In the genomic region with DNA sequence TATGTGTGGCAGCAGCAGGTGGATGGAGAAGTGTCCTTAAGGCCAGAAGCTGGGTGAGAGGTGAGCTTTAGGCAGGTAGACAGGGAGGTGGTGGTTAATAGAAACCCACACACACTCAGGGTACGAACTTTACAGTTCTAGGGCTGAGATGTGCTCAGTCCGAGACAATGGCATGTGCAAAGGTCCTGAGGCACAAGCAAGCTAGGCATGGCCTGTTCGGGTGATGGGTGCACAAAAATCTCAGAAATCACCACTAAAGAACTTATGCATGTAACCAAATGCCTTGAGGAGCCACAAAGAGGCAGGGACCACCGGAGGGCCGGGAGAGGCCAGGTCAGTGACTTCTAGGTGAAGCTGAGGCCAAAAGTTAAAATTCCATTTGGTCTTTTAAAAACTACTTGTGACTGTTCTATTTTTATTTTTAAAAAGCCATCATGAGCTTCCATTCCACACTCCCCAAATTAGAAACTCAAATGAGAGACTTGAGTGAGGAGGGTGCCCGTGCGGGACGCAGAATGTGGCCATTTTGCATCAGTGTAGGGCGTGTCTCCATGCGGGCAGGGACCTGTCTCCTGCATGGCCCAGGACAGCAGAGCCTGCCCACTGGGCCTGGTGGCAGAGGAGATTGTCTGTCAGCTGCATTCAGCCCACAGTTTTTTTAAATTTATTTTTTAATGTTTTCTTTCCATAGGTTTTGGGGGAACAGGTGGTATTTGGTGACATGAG, we compare ENCODE assay signal across 24 cellular contexts. TPM values are rescaled to one million over a fixed set of nuclear protein-coding genes. Genes with fewer than 3 reads are reported as not detected.
"Had no signal": no experiment of that assay in that cellular context is flagged by ENCODE, and none has a peak within 500 bp of the region (broad histone marks: within the 10 kb centered on the region; RNA-seq: fewer than 3 reads in every experiment).

No MANE protein-coding gene starts in this region.

- H2AFZ ChIP-seq: neural progenitor cell, parathyroid adenoma had no signal

- H3K79me2 ChIP-seq: parathyroid adenoma had no signal

- H3K27me3 ChIP-seq: uterus had no signal

- FAIRE-seq: endometrium, frontal cortex, keratinocyte had no signal

- H3K4me3 ChIP-seq: left ventricle myocardium inferior, lower lobe of right lung, neural progenitor cell, psoas muscle, sigmoid colon, skin epidermis, suprapubic skin, thyroid gland, uterus had no signal

- H3K27ac ChIP-seq: left ventricle myocardium inferior, lower lobe of right lung, neural progenitor cell, parathyroid adenoma, psoas muscle, sigmoid colon, skin epidermis, suprapubic skin, thyroid gland, uterus had no signal

- H3K4me2 ChIP-seq: neural progenitor cell had no signal

- H3K9me3 ChIP-seq: left ventricle myocardium inferior, lower lobe of right lung, psoas muscle, sigmoid colon, suprapubic skin, thyroid gland, uterus had no signal

- DNase-seq: effector memory CD4-positive, alpha-beta T cell; immature natural killer cell; left cardiac atrium; left ventricle myocardium inferior; lower lobe of right lung; midbrain; occipital lobe; retina; sigmoid colon; stimulated activated CD4-positive, alpha-beta T cell treated with anti-CD3 and anti-CD28 coated beads, Interleukin-12 subunit alpha, Interleukin-12 subunit beta, amount 100 ng/mL, for 4 hours; stimulated activated naive CD4-positive, alpha-beta T cell treated with Interleukin-2 at 50 U/mL for 16 hours; thyroid gland; uterus had no signal

- H3K4me1 ChIP-seq: parathyroid adenoma had no signal

- H3K9ac ChIP-seq: neural progenitor cell, parathyroid adenoma had no signal

- H3K36me3 ChIP-seq: left ventricle myocardium inferior, lower lobe of right lung, neural progenitor cell, sigmoid colon, suprapubic skin, thyroid gland, uterus had no signal

- ATAC-seq: esophagus mucosa; left cardiac atrium; lower lobe of right lung; natural killer cell treated with Interleukin-12 subunit alpha and Interleukin-12 subunit beta and Interleukin-15 and Interleukin-18, amount 100 ng/mL, for 72 hours had no signal

RNA-seq across cellular contexts. Expression of a gene that starts 4.0 kb away (rescaled TPM):
- total RNA-seq: esophagus mucosa; fibroblast of lung; natural killer cell treated with Interleukin-12 subunit alpha and Interleukin-12 subunit beta and Interleukin-15 and Interleukin-18, amount 100 ng/mL, for 72 hours had no signal
- polyA plus RNA-seq: immature natural killer cell had no signal
